9 cellular contexts compared by ENCODE assay signal in the genomic region with DNA sequence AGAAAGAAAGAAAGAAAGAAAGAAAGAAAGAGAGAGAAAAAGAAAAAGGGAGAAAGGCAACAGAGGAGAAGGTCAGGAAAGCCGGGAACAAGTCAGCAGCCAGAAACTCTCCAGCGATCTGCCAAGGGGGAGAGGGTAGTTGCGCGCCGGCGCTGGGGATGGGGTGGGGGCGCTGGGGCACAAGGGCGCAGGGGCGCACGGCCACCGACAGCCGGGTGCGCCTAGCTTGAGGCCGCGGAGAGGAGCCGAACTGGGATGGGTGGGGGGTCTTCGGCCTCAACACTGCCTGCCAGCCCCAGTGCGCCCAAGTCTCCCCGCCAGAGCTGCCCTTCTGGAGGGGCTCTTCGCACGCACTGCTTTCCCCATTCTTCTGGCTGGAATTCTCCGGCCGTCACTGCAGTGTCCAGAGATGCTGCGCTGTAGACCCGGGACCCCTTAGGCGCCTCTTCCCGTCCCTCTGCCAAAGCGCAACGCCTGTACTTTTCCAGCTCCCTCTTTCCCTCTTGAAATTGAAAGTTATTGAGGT. TPM values are rescaled to one million over a fixed set of nuclear protein-coding genes. Genes with fewer than 3 reads are reported as not detected.
A peak's percentile ranks its signal among the peaks of the same experiment; 100 is the strongest.
DNase-seq lines count a peak whose midpoint lies in the region; ATAC-seq, FAIRE-seq and TF ChIP-seq lines count a peak whose summit lies in the region.
"Had no signal": no experiment of that assay in that cellular context is flagged by ENCODE, and none has a peak within 500 bp of the region (broad histone marks: within the 10 kb centered on the region; RNA-seq: fewer than 3 reads in every experiment).

No MANE protein-coding gene starts in this region.

- peak overlapping the region; percentile 28 for H3K4me3 Mint-ChIP-seq in activated CD4-positive, alpha-beta T cell treated with anti-CD3 and anti-CD28 coated beads for 36 hours
- peak overlapping the region; percentile 39 for H3K4me3 Mint-ChIP-seq in activated T-helper 2 cell treated with anti-CD3 and anti-CD28 coated beads, Interferon-gamma antibody, Interleukin-2, Interleukin-4, amounts not matched to agents 10 μg/mL and 5 μg/mL and 100 μg/mL, durations not matched to agents 14 hours and 24 hours and 36 hours (ENCODE audit: low read depth)

- CTCF ChIA-PET in activated CD4-positive, alpha-beta T cell treated with anti-CD3 and anti-CD28 coated beads for 36 hours (lab: Charles Lee): no interaction called here

- no peak for FAIRE-seq in keratinocyte (lab: Jason Lieb, UNC)

- H3K4me1 ChIP-seq in keratinocyte (ENCODE audit: control insufficient read depth, extremely low read depth, insufficient read depth, low read length): peaks cover 9% of the 10 kb centered on the region
- peaks cover 33% of the 10 kb centered on the region for H3K4me1 ChIP-seq in stomach smooth muscle (ENCODE audit: control insufficient read depth, insufficient read depth, low read length)

- H3K79me2 ChIP-seq in keratinocyte (ENCODE audit: control insufficient read depth, insufficient read depth, low read length): no peaks in the 10 kb centered on the region

- intact Hi-C loops in activated CD4-positive, alpha-beta T cell treated with anti-CD3 and anti-CD28 coated beads for 36 hours (cut with DNase I, micrococcal nuclease): no loop called here
- intact Hi-C loops in activated T-helper 2 cell treated with anti-CD3 and anti-CD28 coated beads, Interferon-gamma antibody, Interleukin-2, Interleukin-4, amounts not matched to agents 10 μg/mL and 5 μg/mL and 100 μg/mL, durations not matched to agents 14 hours and 24 hours and 36 hours (cut with micrococcal nuclease): no loop called here

- no peak overlapping the region for H3K9ac ChIP-seq in keratinocyte (ENCODE audit: control insufficient read depth, extremely low read depth, insufficient read depth, low read length)
- peak overlapping the region; percentile 44 to 69 for H3K9ac ChIP-seq in stomach smooth muscle (ENCODE audit: low read length in 2 of 2)

- ATAC-seq in activated CD4-positive, alpha-beta T cell treated with anti-CD3 and anti-CD28 coated beads for 36 hours: no peak
- ATAC-seq in GM19467 (IDR thresholded peaks at IDR 0.05; ENCODE audit: unreplicated experiment) (no peak), HG02884 (IDR thresholded peaks at IDR 0.05; ENCODE audit: unreplicated experiment) (no peak)

- POLR2A ChIA-PET in activated CD4-positive, alpha-beta T cell treated with anti-CD3 and anti-CD28 coated beads for 36 hours (lab: Charles Lee): no interaction called here

- no peak overlapping the region for H3K27ac ChIP-seq in keratinocyte (ENCODE audit: control insufficient read depth, insufficient read depth, low read length)
- peak overlapping the region; percentile 41 for H3K27ac ChIP-seq in stomach smooth muscle (ENCODE audit: low read length)

- H3K9me3 ChIP-seq in keratinocyte (ENCODE audit: control insufficient read depth, low read depth, low read length) (no peaks in the 10 kb centered on the region), stomach smooth muscle (ENCODE audit: control insufficient read depth in 2 of 2, low read length in 2 of 2) (no peaks in the 10 kb centered on the region)

- H3K4me3 ChIP-seq in keratinocyte (ENCODE audit: control insufficient read depth in 2 of 3, extremely low read depth in 1 of 3, insufficient read depth in 2 of 3, low read depth in 1 of 3, low read length in 3 of 3) (no peak overlapping the region), stomach smooth muscle (ENCODE audit: low read length in 2 of 2) (peak overlapping the region; percentile 77 to 87)

- H3K27me3 ChIP-seq in keratinocyte (ENCODE audit: control insufficient read depth, extremely low read depth, insufficient read depth, low read length) (peaks cover 63% of the 10 kb centered on the region), stomach smooth muscle (ENCODE audit: control insufficient read depth in 1 of 2, insufficient read depth in 2 of 2, low read length in 2 of 2) (peaks cover 5 to 11% of the 10 kb centered on the region in 2 donors)

- no peaks in the 10 kb centered on the region for H3K36me3 ChIP-seq in keratinocyte (ENCODE audit: control insufficient read depth in 2 of 2, extremely low read depth in 1 of 2, insufficient read depth in 2 of 2, low read length in 2 of 2)
- H3K36me3 ChIP-seq in stomach smooth muscle (ENCODE audit: control insufficient read depth in 2 of 2, insufficient read depth in 2 of 2, low read length in 2 of 2): no peaks in the 10 kb centered on the region

- no peak for DNase-seq in activated CD4-positive, alpha-beta T cell treated with anti-CD3 and anti-CD28 coated beads for 36 hours
- DNase-seq in activated CD4-positive, alpha-beta T cell treated with anti-CD3 and anti-CD28 coated beads, Interleukin-2, amount 50 U/mL, for 4 hours: no peak
- DNase-seq in activated T-helper 2 cell treated with anti-CD3 and anti-CD28 coated beads, Interferon-gamma antibody, Interleukin-2, Interleukin-4, amounts not matched to agents 10 μg/mL and 5 μg/mL and 100 μg/mL, durations not matched to agents 14 hours and 24 hours and 36 hours (ENCODE audit: low spot score): no peak
- no peak for DNase-seq in keratinocyte (ENCODE audit: low read depth, low spot score)
- no peak for DNase-seq in nucleus accumbens (lab: John Stamatoyannopoulos, UW)
- DNase-seq: NCI-H2081 treated with DMSO at 0.1 percent for 48 hours had no signal

- H3K36me3 Mint-ChIP-seq in activated CD4-positive, alpha-beta T cell treated with anti-CD3 and anti-CD28 coated beads for 36 hours (ENCODE audit: low read depth): no peaks in the 10 kb centered on the region
- H3K36me3 Mint-ChIP-seq in activated T-helper 2 cell treated with anti-CD3 and anti-CD28 coated beads, Interferon-gamma antibody, Interleukin-2, Interleukin-4, amounts not matched to agents 10 μg/mL and 5 μg/mL and 100 μg/mL, durations not matched to agents 14 hours and 24 hours and 36 hours (ENCODE audit: low read depth): no peaks in the 10 kb centered on the region

- no peak overlapping the region for H2AFZ ChIP-seq in keratinocyte (ENCODE audit: control insufficient read depth, low read length)

- no peaks in the 10 kb centered on the region for H3K9me1 ChIP-seq in keratinocyte (ENCODE audit: control insufficient read depth, extremely low read depth, insufficient read depth, low read length)

- no peaks in the 10 kb centered on the region for H4K20me1 ChIP-seq in keratinocyte (ENCODE audit: control insufficient read depth, extremely low read depth, insufficient read depth, low read length)

- H3K4me1 Mint-ChIP-seq in activated CD4-positive, alpha-beta T cell treated with anti-CD3 and anti-CD28 coated beads for 36 hours: peaks cover 19% of the 10 kb centered on the region
- H3K4me1 Mint-ChIP-seq in activated T-helper 2 cell treated with anti-CD3 and anti-CD28 coated beads, Interferon-gamma antibody, Interleukin-2, Interleukin-4, amounts not matched to agents 10 μg/mL and 5 μg/mL and 100 μg/mL, durations not matched to agents 14 hours and 24 hours and 36 hours (ENCODE audit: low read depth): peaks cover 15% of the 10 kb centered on the region

- H3K9me3 Mint-ChIP-seq in activated CD4-positive, alpha-beta T cell treated with anti-CD3 and anti-CD28 coated beads for 36 hours (ENCODE audit: low read depth): no peaks in the 10 kb centered on the region
- no peaks in the 10 kb centered on the region for H3K9me3 Mint-ChIP-seq in activated T-helper 2 cell treated with anti-CD3 and anti-CD28 coated beads, Interferon-gamma antibody, Interleukin-2, Interleukin-4, amounts not matched to agents 10 μg/mL and 5 μg/mL and 100 μg/mL, durations not matched to agents 14 hours and 24 hours and 36 hours

- peaks cover 57% of the 10 kb centered on the region for H3K27me3 Mint-ChIP-seq in activated CD4-positive, alpha-beta T cell treated with anti-CD3 and anti-CD28 coated beads for 36 hours
- H3K27me3 Mint-ChIP-seq in activated T-helper 2 cell treated with anti-CD3 and anti-CD28 coated beads, Interferon-gamma antibody, Interleukin-2, Interleukin-4, amounts not matched to agents 10 μg/mL and 5 μg/mL and 100 μg/mL, durations not matched to agents 14 hours and 24 hours and 36 hours (ENCODE audit: low read depth): peaks cover 68% of the 10 kb centered on the region

- H3K4me2 ChIP-seq in keratinocyte (ENCODE audit: control insufficient read depth, extremely low read depth, insufficient read depth, low read depth, low read length): peak overlapping the region; percentile 35

- dilution Hi-C loops in keratinocyte (cut with MboI; ENCODE audit: extremely low pct_ligation_motif_present, low sequenced_read_pairs): no loop called here

- no peak for TF ChIP-seq CTCF in keratinocyte (optimal IDR thresholded peaks at IDR 0.05 in 1 of 3, IDR thresholded peaks at IDR 0.05 in 1 of 3, conservative IDR thresholded peaks at IDR 0.05 in 1 of 3; ENCODE audit: extremely low read depth in 1 of 3, insufficient read depth in 2 of 3, low read length in 3 of 3)

- H3K27ac Mint-ChIP-seq in activated CD4-positive, alpha-beta T cell treated with anti-CD3 and anti-CD28 coated beads for 36 hours: no peak overlapping the region
- H3K27ac Mint-ChIP-seq in activated T-helper 2 cell treated with anti-CD3 and anti-CD28 coated beads, Interferon-gamma antibody, Interleukin-2, Interleukin-4, amounts not matched to agents 10 μg/mL and 5 μg/mL and 100 μg/mL, durations not matched to agents 14 hours and 24 hours and 36 hours: no peak overlapping the region

RNA-seq across cellular contexts. Expression of a gene that starts 0.4 kb away (rescaled TPM):
- total RNA-seq in activated CD4-positive, alpha-beta T cell treated with anti-CD3 and anti-CD28 coated beads for 36 hours: not detected
- not detected in 2 replicates for total RNA-seq in activated T-helper 2 cell treated with anti-CD3 and anti-CD28 coated beads, Interferon-gamma antibody, Interleukin-2, Interleukin-4, amounts not matched to agents 10 μg/mL and 5 μg/mL and 100 μg/mL, durations not matched to agents 14 hours and 24 hours and 36 hours
- not detected in 3 replicates for polyA plus RNA-seq in keratinocyte
- polyA plus RNA-seq in keratinocyte (2011; ENCODE audit: low read depth): not detected
- polyA plus RNA-seq in keratinocyte (2011; cell fraction: cytosol; rRNA removed): not detected in 2 replicates
- polyA plus RNA-seq in keratinocyte (2011; cell fraction: nucleus; rRNA removed): not detected in 2 replicates
- not detected in 2 replicates for polyA plus RNA-seq in keratinocyte (2012; ENCODE audit: low replicate concordance)
- polyA minus RNA-seq in keratinocyte: not detected in 3 replicates
- polyA minus RNA-seq in keratinocyte (2011; cell fraction: cytosol; rRNA and poly(A)+ RNA removed): not detected
- not detected in 2 replicates for polyA minus RNA-seq in keratinocyte (2011; cell fraction: nucleus; rRNA and poly(A)+ RNA removed)

Comparison
In these comparisons a context has a peak if more than half of its experiments do, and no peak if none do; other contexts are left out.
1. H3K4me3 ChIP-seq: peak in stomach smooth muscle (2 of 2); none in keratinocyte (0 of 3).